In the genomic region with DNA sequence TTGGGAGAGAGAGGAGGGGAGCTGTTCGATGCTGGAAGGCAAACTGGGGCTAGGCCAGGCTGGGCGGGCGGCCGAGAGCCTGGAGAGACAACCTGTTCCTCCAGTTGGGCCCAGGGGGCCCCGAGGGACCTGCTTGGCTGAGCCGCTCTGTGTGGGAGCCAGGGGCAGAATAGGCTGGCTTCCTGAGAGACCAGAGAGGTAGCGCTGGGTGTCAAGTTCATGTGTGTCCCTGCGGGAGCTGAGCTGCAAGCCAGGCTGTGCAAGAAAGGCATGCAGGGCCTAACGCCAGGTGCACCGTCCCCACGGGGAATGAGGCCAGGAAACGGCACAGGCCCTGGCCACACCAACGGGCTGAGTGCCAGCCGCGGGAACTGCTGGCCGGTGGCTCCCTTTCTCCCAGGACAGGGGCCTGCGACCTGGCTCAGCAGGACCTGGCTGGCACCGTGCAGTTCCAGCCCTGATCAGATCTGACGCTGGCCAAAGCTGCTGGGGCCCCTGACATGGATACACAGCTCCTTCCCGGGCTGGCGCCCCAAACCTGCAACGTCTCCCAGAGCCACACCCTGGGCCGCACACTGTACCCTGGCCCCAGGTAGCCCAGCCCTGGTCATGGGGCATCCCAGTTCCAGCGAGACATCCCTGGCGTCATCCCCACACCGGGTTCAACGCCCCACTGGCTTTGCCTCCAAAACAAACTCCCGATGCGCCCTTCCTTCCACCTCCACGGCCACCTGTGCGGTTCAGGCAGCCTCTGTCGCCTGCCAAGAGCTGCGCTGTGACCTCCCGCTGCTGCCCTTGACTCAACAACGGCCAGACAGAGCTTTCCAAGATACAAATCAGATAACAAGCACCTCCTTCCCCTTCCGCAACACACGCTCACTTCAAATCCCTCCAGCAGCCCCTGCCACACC, we compare ENCODE assay signal across 9 cellular contexts.
DNase-seq lines count a peak whose midpoint lies in the region; ATAC-seq, FAIRE-seq and TF ChIP-seq lines count a peak whose summit lies in the region.
"Had no signal": no experiment of that assay in that cellular context is flagged by ENCODE, and none has a peak within 500 bp of the region (broad histone marks: within the 10 kb centered on the region; RNA-seq: fewer than 3 reads in every experiment).

No MANE protein-coding gene starts in this region.

- DNase-seq in Ammon's horn (ENCODE audit: low spot score) (peak; percentile 75), NCI-H2107 (lab: John Stamatoyannopoulos, UW) (peak; percentile 72), endothelial cell (ENCODE audit: low spot score) (no peak), neuronal stem cell (ENCODE audit: low spot score) (no peak), GM12892 (ENCODE audit: insufficient read length) (no peak), GM10248 (ENCODE audit: extremely low spot score) (no peak)
- no peak for DNase-seq in activated CD4-positive, alpha-beta T cell treated with anti-CD3 and anti-CD28 coated beads, Interleukin-2, amount 50 U/mL, for 48 hours
- DNase-seq: CD4-positive, CD25-positive, alpha-beta regulatory T cell had no signal

- no peak overlapping the region for H3K18ac ChIP-seq in neuronal stem cell (ENCODE audit: low read length)

- no CpG with 5 or more reads among the region's 37 CpGs for WGBS in neuronal stem cell (ENCODE audit: extremely low coverage in 2 of 2, insufficient read length in 2 of 2, insufficient replicate concordance in 1 of 2), 2 donors

- no peak for TF ChIP-seq POLR2A in GM12892 (IDR thresholded peaks at IDR 0.05; ENCODE audit: low read depth, low read length)

- no peak overlapping the region for H3K14ac ChIP-seq in neuronal stem cell (ENCODE audit: low read length)

- TF ChIP-seq CTCF in endothelial cell (IDR thresholded peaks at IDR 0.05; ENCODE audit: unreplicated experiment) (no peak), GM10248 (IDR thresholded peaks at IDR 0.05; ENCODE audit: control extremely low read depth, extremely low read depth, low read depth, missing control alignments) (no peak)

- H2BK12ac ChIP-seq in neuronal stem cell (ENCODE audit: low read length), result no peak overlapping the region

- peaks cover 0 to 4% of the 10 kb centered on the region in 2 donors for H3K9me3 ChIP-seq in neuronal stem cell (replicated peaks in 1 of 2; ENCODE audit: control insufficient read depth in 2 of 2, insufficient read depth in 1 of 2, low read depth in 1 of 2, low read length in 2 of 2)

- no peak overlapping the region for H3K23ac ChIP-seq in neuronal stem cell (ENCODE audit: low read depth, low read length, poor library complexity)

- H2BK5ac ChIP-seq in neuronal stem cell (ENCODE audit: low read length), result peak overlapping the region; percentile 42

- H3K9me3 Mint-ChIP-seq in endothelial cell (ENCODE audit: unreplicated experiment), result no peaks in the 10 kb centered on the region
- H3K9me3 Mint-ChIP-seq: CD4-positive, CD25-positive, alpha-beta regulatory T cell had no signal

- H4K91ac ChIP-seq in neuronal stem cell (ENCODE audit: low read depth, low read length, poor library complexity), result no peak overlapping the region

- peak overlapping the region; percentile 62 for H3K27ac Mint-ChIP-seq in endothelial cell (ENCODE audit: unreplicated experiment)

- no peak overlapping the region for H3K4me3 Mint-ChIP-seq in endothelial cell (ENCODE audit: unreplicated experiment)
- H3K4me3 Mint-ChIP-seq: CD4-positive, CD25-positive, alpha-beta regulatory T cell had no signal

- POLR2A ChIA-PET in GM10248 (lab: Yijun Ruan, JAX), result no interaction called here

- peaks cover 8% of the 10 kb centered on the region for H3K79me1 ChIP-seq in neuronal stem cell (ENCODE audit: low read depth, low read length)

- H2AK5ac ChIP-seq in neuronal stem cell (ENCODE audit: low read depth, low read length), result no peak overlapping the region

- no peak overlapping the region for H3K9ac ChIP-seq in neuronal stem cell (ENCODE audit: low read depth, low read length, poor library complexity)

- no peak overlapping the region for H2AFZ ChIP-seq in neuronal stem cell (ENCODE audit: low read length)

- peaks cover 36 to 46% of the 10 kb centered on the region in 2 donors for H3K36me3 ChIP-seq in neuronal stem cell (replicated peaks in 1 of 2; ENCODE audit: control insufficient read depth in 2 of 2, insufficient read depth in 2 of 2, low read length in 2 of 2)

- peaks cover 9% of the 10 kb centered on the region for H3K27me3 Mint-ChIP-seq in endothelial cell (ENCODE audit: unreplicated experiment)
- H3K27me3 Mint-ChIP-seq: CD4-positive, CD25-positive, alpha-beta regulatory T cell had no signal

- H3K27ac ChIP-seq in neuronal stem cell (replicated peaks; ENCODE audit: low read length), result no peak overlapping the region

- CTCF ChIA-PET in GM10248 (lab: Yijun Ruan, JAX), result interaction anchor here (1.0 kb wide), 1 partner anchor 13 kb away, joined by 3 read pairs; no protein-coding TSS in a partner anchor

- no peaks in the 10 kb centered on the region for H3K4me1 Mint-ChIP-seq in endothelial cell (ENCODE audit: unreplicated experiment)
- H3K4me1 Mint-ChIP-seq: CD4-positive, CD25-positive, alpha-beta regulatory T cell had no signal

- no peak overlapping the region for H2BK120ac ChIP-seq in neuronal stem cell (ENCODE audit: low read depth, low read length)

- no peak overlapping the region for H3K4me3 ChIP-seq in neuronal stem cell (ENCODE audit: low read length in 2 of 2)

- H3K4ac ChIP-seq in neuronal stem cell (ENCODE audit: low read length), result no peak overlapping the region

- no peak overlapping the region for H3K4me2 ChIP-seq in neuronal stem cell (ENCODE audit: insufficient read depth, low read length, poor library complexity, severe bottlenecking)

- FAIRE-seq in GM12892 (lab: Jason Lieb, UNC), result no peak

- ATAC-seq in HG02759 (IDR thresholded peaks at IDR 0.05; ENCODE audit: unreplicated experiment), result no peak

- no peaks in the 10 kb centered on the region for H3K4me1 ChIP-seq in neuronal stem cell (ENCODE audit: control insufficient read depth in 2 of 2, insufficient read depth in 1 of 2, low read depth in 1 of 2, low read length in 2 of 2)

- peaks cover 30% of the 10 kb centered on the region for H3K36me3 Mint-ChIP-seq in endothelial cell (ENCODE audit: low read depth, unreplicated experiment)

- no peak overlapping the region for H4K8ac ChIP-seq in neuronal stem cell (ENCODE audit: low read depth, low read length)

- H3K27me3 ChIP-seq in neuronal stem cell (ENCODE audit: control insufficient read depth in 3 of 3, insufficient read depth in 3 of 3, low read depth in 1 of 3, low read length in 3 of 3), result no peaks in the 10 kb centered on the region

- no peak overlapping the region for H2BK15ac ChIP-seq in neuronal stem cell (ENCODE audit: low read length)

Comparison
In these comparisons a context has a peak if more than half of its experiments do, and no peak if none do; other contexts are left out.
1. DNase-seq: peak in Ammon's horn (single experiment) and NCI-H2107 (single experiment); none in endothelial cell (single experiment), neuronal stem cell (single experiment), activated CD4-positive, alpha-beta T cell treated with anti-CD3 and anti-CD28 coated beads, Interleukin-2, amount 50 U/mL, for 48 hours (0 of 2), GM12892 (single experiment) and GM10248 (single experiment).